ENCODE assay signal across 9 cellular contexts in the genomic region with DNA sequence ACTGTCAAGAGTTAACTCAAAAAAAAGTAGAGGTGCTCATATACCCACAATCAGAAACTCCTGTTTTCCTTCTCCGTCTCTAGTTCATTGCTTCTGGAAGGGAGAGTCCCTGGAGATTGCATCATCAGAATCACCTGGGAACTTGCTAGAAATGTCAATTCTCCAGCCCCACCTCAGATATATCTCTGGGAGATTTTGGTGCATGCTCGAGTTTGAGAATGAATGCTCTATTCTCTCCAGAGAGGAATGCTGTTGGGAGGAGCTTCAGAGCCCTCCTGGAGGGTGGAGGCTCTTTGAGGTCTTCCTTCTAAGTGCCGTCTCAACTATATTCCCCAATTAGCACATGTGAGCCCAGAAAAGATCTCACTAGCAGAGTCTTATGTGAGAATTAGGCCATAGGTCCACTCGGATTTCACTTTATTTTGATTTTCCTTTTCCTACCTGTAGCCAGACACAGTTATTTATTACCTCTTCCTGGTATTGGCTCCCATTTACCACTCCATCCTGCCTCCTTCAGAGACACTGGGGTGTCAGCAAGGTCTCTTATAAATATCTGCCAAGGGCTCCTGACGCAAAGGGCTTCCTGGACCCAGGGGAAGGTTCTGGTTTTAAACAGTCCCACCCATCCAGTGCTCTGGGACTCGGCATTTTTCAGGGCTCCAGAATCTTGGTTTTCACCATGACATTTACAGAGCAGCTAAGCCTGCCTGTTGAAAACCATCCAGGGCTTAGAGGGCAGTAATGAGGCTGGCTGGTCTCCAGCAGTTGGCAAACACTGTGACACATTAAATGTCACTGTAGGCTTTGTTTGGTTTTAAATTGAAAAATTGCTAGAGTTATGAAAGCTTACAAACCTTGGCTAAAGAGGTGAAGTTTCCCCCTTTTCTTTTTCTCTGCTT.
A peak's percentile ranks its signal among the peaks of the same experiment; 100 is the strongest.
DNase-seq lines count a peak whose midpoint lies in the region; ATAC-seq, FAIRE-seq and TF ChIP-seq lines count a peak whose summit lies in the region.
"Had no signal": no experiment of that assay in that cellular context is flagged by ENCODE, and none has a peak within 500 bp of the region (broad histone marks: within the 10 kb centered on the region; RNA-seq: fewer than 3 reads in every experiment).

No MANE protein-coding gene starts in this region.

- H3K27me3 ChIP-seq in upper lobe of right lung, result no peaks in the 10 kb centered on the region

- H3K27me3 Mint-ChIP-seq in activated CD8-positive, alpha-beta T cell treated with anti-CD3 and anti-CD28 coated beads for 36 hours, result no peaks in the 10 kb centered on the region
- no peaks in the 10 kb centered on the region for H3K27me3 Mint-ChIP-seq in activated CD8-positive, alpha-beta T cell treated with anti-CD3 and anti-CD28 coated beads, Interleukin-2, amount 10 ng/mL, durations not matched to agents 7 days and 5 days (ENCODE audit: low read depth)

- intact Hi-C loops in activated CD8-positive, alpha-beta T cell treated with anti-CD3 and anti-CD28 coated beads for 36 hours (cut with micrococcal nuclease), result no loop called here
- intact Hi-C loops in upper lobe of right lung (cut with DNase I), result no loop called here

- POLR2A ChIA-PET in activated CD8-positive, alpha-beta T cell treated with anti-CD3 and anti-CD28 coated beads for 36 hours (lab: Charles Lee), result interaction anchor here (0.7 to 1.2 kb wide), 2 partner anchors 17 to 29 kb away, joined by 3 read pairs; no protein-coding TSS in a partner anchor
- POLR2A ChIA-PET in activated CD8-positive, alpha-beta T cell treated with anti-CD3 and anti-CD28 coated beads, Interleukin-2, amount 10 ng/mL, durations not matched to agents 7 days and 5 days (lab: Charles Lee), result no interaction called here

- CTCF ChIA-PET in activated CD8-positive, alpha-beta T cell treated with anti-CD3 and anti-CD28 coated beads for 36 hours (lab: Charles Lee), result interaction anchor here (0.7 to 1.2 kb wide), 3 partner anchors 17 to 348 kb away, joined by 3 to 4 read pairs (median 3); no protein-coding TSS in a partner anchor
- CTCF ChIA-PET in activated CD8-positive, alpha-beta T cell treated with anti-CD3 and anti-CD28 coated beads, Interleukin-2, amount 10 ng/mL, durations not matched to agents 7 days and 5 days (lab: Charles Lee), result interaction anchor here (0.6 to 2.3 kb wide), 8 partner anchors 9 to 268 kb away, joined by 3 to 12 read pairs (median 4); no protein-coding TSS in a partner anchor

- TF ChIP-seq CTCF in activated CD8-positive, alpha-beta T cell treated with anti-CD3 and anti-CD28 coated beads for 36 hours (IDR thresholded peaks at IDR 0.05), result no peak
- TF ChIP-seq CTCF in upper lobe of right lung (IDR thresholded peaks at IDR 0.05), result no peak

- no peak overlapping the region for H3K4me3 Mint-ChIP-seq in activated CD8-positive, alpha-beta T cell treated with anti-CD3 and anti-CD28 coated beads for 36 hours
- H3K4me3 Mint-ChIP-seq in activated CD8-positive, alpha-beta T cell treated with anti-CD3 and anti-CD28 coated beads, Interleukin-2, amount 10 ng/mL, durations not matched to agents 7 days and 5 days, result no peak overlapping the region

- ATAC-seq in activated CD8-positive, alpha-beta T cell treated with anti-CD3 and anti-CD28 coated beads for 36 hours, result no peak
- no peak for ATAC-seq in activated CD8-positive, alpha-beta T cell treated with anti-CD3 and anti-CD28 coated beads, Interleukin-2, amount 10 ng/mL, durations not matched to agents 7 days and 5 days
- peak; percentile 71 for ATAC-seq in upper lobe of right lung
- ATAC-seq in HG03460 (IDR thresholded peaks at IDR 0.05; ENCODE audit: unreplicated experiment), result no peak

- peak; percentile 41 for DNase-seq in activated CD8-positive, alpha-beta T cell treated with anti-CD3 and anti-CD28 coated beads for 36 hours
- no peak for DNase-seq in activated CD8-positive, alpha-beta T cell treated with anti-CD3 and anti-CD28 coated beads, Interleukin-2, amount 10 ng/mL, durations not matched to agents 7 days and 5 days
- peak; percentile 28 for DNase-seq in amniotic epithelial cell (ENCODE audit: low read depth)
- DNase-seq in upper lobe of right lung, result peak; percentile 74
- no peak for DNase-seq in NCI-H187 (lab: John Stamatoyannopoulos, UW)
- DNase-seq in hepatic stellate cell (ENCODE audit: low spot score), result no peak
- DNase-seq: activated gamma-delta T cell treated with Interleukin-2 at 50 U/mL for 16 hours had no signal

- H3K9me3 ChIP-seq in upper lobe of right lung, result no peaks in the 10 kb centered on the region

- peaks cover 15% of the 10 kb centered on the region for H3K4me1 ChIP-seq in upper lobe of right lung

- FAIRE-seq in islet of Langerhans (lab: Jason Lieb, UNC), result peak; percentile 30

- H3K4me1 Mint-ChIP-seq in activated CD8-positive, alpha-beta T cell treated with anti-CD3 and anti-CD28 coated beads for 36 hours (ENCODE audit: low read depth), result peaks cover 56% of the 10 kb centered on the region
- peaks cover 62% of the 10 kb centered on the region for H3K4me1 Mint-ChIP-seq in activated CD8-positive, alpha-beta T cell treated with anti-CD3 and anti-CD28 coated beads, Interleukin-2, amount 10 ng/mL, durations not matched to agents 7 days and 5 days (ENCODE audit: low read depth)

- peaks cover 3% of the 10 kb centered on the region for H3K36me3 Mint-ChIP-seq in activated CD8-positive, alpha-beta T cell treated with anti-CD3 and anti-CD28 coated beads for 36 hours (ENCODE audit: low read depth)
- peaks cover 19% of the 10 kb centered on the region for H3K36me3 Mint-ChIP-seq in activated CD8-positive, alpha-beta T cell treated with anti-CD3 and anti-CD28 coated beads, Interleukin-2, amount 10 ng/mL, durations not matched to agents 7 days and 5 days (ENCODE audit: low read depth)

- no peaks in the 10 kb centered on the region for H3K36me3 ChIP-seq in upper lobe of right lung

- peak overlapping the region; percentile 70 for H3K27ac Mint-ChIP-seq in activated CD8-positive, alpha-beta T cell treated with anti-CD3 and anti-CD28 coated beads for 36 hours
- H3K27ac Mint-ChIP-seq in activated CD8-positive, alpha-beta T cell treated with anti-CD3 and anti-CD28 coated beads, Interleukin-2, amount 10 ng/mL, durations not matched to agents 7 days and 5 days, result no peak overlapping the region

- H3K9me3 Mint-ChIP-seq in activated CD8-positive, alpha-beta T cell treated with anti-CD3 and anti-CD28 coated beads for 36 hours, result no peaks in the 10 kb centered on the region
- H3K9me3 Mint-ChIP-seq in activated CD8-positive, alpha-beta T cell treated with anti-CD3 and anti-CD28 coated beads, Interleukin-2, amount 10 ng/mL, durations not matched to agents 7 days and 5 days (ENCODE audit: insufficient read depth), result no peaks in the 10 kb centered on the region

- H3K27ac ChIP-seq in upper lobe of right lung, result peak overlapping the region; percentile 7

- H3K4me3 ChIP-seq in upper lobe of right lung, result no peak overlapping the region

Comparison
In these comparisons a context has a peak if more than half of its experiments do, and no peak if none do; other contexts are left out.
1. DNase-seq: peak in activated CD8-positive, alpha-beta T cell treated with anti-CD3 and anti-CD28 coated beads for 36 hours (single experiment), amniotic epithelial cell (single experiment) and upper lobe of right lung (single experiment); none in activated CD8-positive, alpha-beta T cell treated with anti-CD3 and anti-CD28 coated beads, Interleukin-2, amount 10 ng/mL, durations not matched to agents 7 days and 5 days (single experiment), NCI-H187 (0 of 2) and hepatic stellate cell (single experiment).